25 cellular contexts compared by ENCODE assay signal in genomic region chr7:153400735-153401593, GRCh38.
DNase-seq lines count a peak whose midpoint lies in the region; ATAC-seq, FAIRE-seq and TF ChIP-seq lines count a peak whose summit lies in the region.
"Had no signal": no experiment of that assay in that cellular context is flagged by ENCODE, and none has a peak within 500 bp of the region (broad histone marks: within the 10 kb centered on the region; RNA-seq: fewer than 3 reads in every experiment).

No MANE protein-coding gene starts in this region.

- TF ChIP-seq RAD21 in HepG2 (CRISPR knock-in tag; IDR thresholded peaks at IDR 0.05), result no peak

- no peaks in the 10 kb centered on the region for H4K20me1 ChIP-seq in HepG2 (ENCODE audit: insufficient read depth, low read length)
- H4K20me1 ChIP-seq: BLaER1 had no signal

- H3K4ac ChIP-seq in neuronal stem cell (ENCODE audit: low read length), result no peak overlapping the region
- H3K4ac ChIP-seq in mesenchymal stem cell (ENCODE audit: low read depth in 1 of 2, low read length in 2 of 2), result no peak overlapping the region

- H2BK5ac ChIP-seq in neuronal stem cell (ENCODE audit: low read length), result no peak overlapping the region
- no peak overlapping the region for H2BK5ac ChIP-seq in mesenchymal stem cell (ENCODE audit: low read depth, low read length, poor library complexity, severe bottlenecking)

- WGBS in HepG2 (ENCODE audit: low lambda C conversion rate), result 10% methylated on average over 14 of the region's 19 CpGs
- 50% methylated on average over 9 of the region's 19 CpGs for WGBS in right lobe of liver (ENCODE audit: insufficient coverage, low coverage, low lambda C conversion rate, missing lambda C conversion rate)
- WGBS in neuronal stem cell (ENCODE audit: extremely low coverage in 2 of 2, insufficient read length in 2 of 2, insufficient replicate concordance in 1 of 2), 2 donors, result no CpG with 5 or more reads among the region's 19 CpGs
- WGBS in mesenchymal stem cell, result 81% methylated on average over 18 of the region's 19 CpGs

- H3K79me1 ChIP-seq in neuronal stem cell (ENCODE audit: low read depth, low read length) (no peaks in the 10 kb centered on the region), mesenchymal stem cell (replicated peaks; ENCODE audit: low read length, poor library complexity, severe bottlenecking) (no peaks in the 10 kb centered on the region)

- H4K8ac ChIP-seq in neuronal stem cell (ENCODE audit: low read depth, low read length) (no peak overlapping the region), mesenchymal stem cell (ENCODE audit: low read length) (no peak overlapping the region)

- no peak for FAIRE-seq in HepG2 (lab: Jason Lieb, UNC)
- FAIRE-seq: GM12878, GM12892, GM18507 had no signal

- DNase-seq in HepG2 (ENCODE audit: low spot score) (no peak), right lobe of liver (no peak), chondrocyte (ENCODE audit: low spot score) (no peak), neuronal stem cell (ENCODE audit: low spot score) (no peak), substantia nigra (lab: John Stamatoyannopoulos, UW) (no peak), mesenchymal stem cell (no peak)
- DNase-seq: ACHN; BE2C; C1 segment of cervical spinal cord; CD4-positive, alpha-beta memory T cell; CD4-positive, CD25-positive, alpha-beta regulatory T cell; CD8-positive, alpha-beta memory T cell; COR-L47; DMS 273 treated with DMSO at 0.1 percent for 48 hours; DMS53; DMS79; DND-41; EL; GDM1 had no signal

- H4K91ac ChIP-seq in neuronal stem cell (ENCODE audit: low read depth, low read length, poor library complexity) (no peak overlapping the region), mesenchymal stem cell (ENCODE audit: low read length) (no peak overlapping the region)

- TF ChIP-seq POLR2A in HepG2 (IDR thresholded peaks at IDR 0.05; ENCODE audit: insufficient read depth in 1 of 2, low read depth in 2 of 2, low read length in 2 of 2), result no peak
- no peak for TF ChIP-seq POLR2A in right lobe of liver (IDR thresholded peaks at IDR 0.05)

- intact Hi-C loops in HepG2 (cut with micrococcal nuclease; ENCODE audit: unreplicated experiment) (no loop called here), right lobe of liver (cut with DNase I) (no loop called here)

- no peak overlapping the region for H2BK120ac ChIP-seq in neuronal stem cell (ENCODE audit: low read depth, low read length)
- H2BK120ac ChIP-seq in mesenchymal stem cell (ENCODE audit: low read depth, low read length), result no peak overlapping the region

- H3K23ac ChIP-seq in neuronal stem cell (ENCODE audit: low read depth, low read length, poor library complexity) (peak overlapping the region; percentile 26), mesenchymal stem cell (ENCODE audit: low read length in 2 of 2) (no peak overlapping the region)

- H3K9me3 Mint-ChIP-seq in chondrocyte (ENCODE audit: low read depth), result peaks cover 77% of the 10 kb centered on the region

- H2BK15ac ChIP-seq in neuronal stem cell (ENCODE audit: low read length), result no peak overlapping the region
- no peak overlapping the region for H2BK15ac ChIP-seq in mesenchymal stem cell (ENCODE audit: low read depth, poor library complexity, severe bottlenecking)

- no peaks in the 10 kb centered on the region for H3K79me2 ChIP-seq in HepG2 (ENCODE audit: insufficient read depth, low read length)

- TF ChIP-seq CTCF in HepG2 (CRISPR knock-in tag; IDR thresholded peaks at IDR 0.05) (no peak), right lobe of liver (IDR thresholded peaks at IDR 0.05) (no peak), chondrocyte (IDR thresholded peaks at IDR 0.05) (no peak)

- TF ChIP-seq EP300 in HepG2 (IDR thresholded peaks at IDR 0.05; ENCODE audit: low read depth in 2 of 2, low read length in 2 of 2) (no peak), HepG2 (CRISPR knock-in tag; IDR thresholded peaks at IDR 0.05; ENCODE audit: borderline replicate concordance) (no peak)

- H3K4me3 ChIP-seq in HepG2 (replicated peaks in 1 of 3; ENCODE audit: insufficient read depth in 1 of 3, low read depth in 2 of 3, low read length in 3 of 3) (no peak overlapping the region), right lobe of liver (no peak overlapping the region), neuronal stem cell (ENCODE audit: low read length in 2 of 2) (no peak overlapping the region), mesenchymal stem cell (ENCODE audit: insufficient read depth in 1 of 2, low read depth in 1 of 2, low read length in 2 of 2) (no peak overlapping the region)
- H3K4me3 ChIP-seq: BLaER1, GM12878 had no signal

- no peaks in the 10 kb centered on the region for H3K36me3 Mint-ChIP-seq in chondrocyte (ENCODE audit: low read depth)
- H3K36me3 Mint-ChIP-seq: CD14-positive monocyte; CD4-positive, alpha-beta memory T cell; CD4-positive, CD25-positive, alpha-beta regulatory T cell; CD8-positive, alpha-beta memory T cell had no signal

- peaks cover 11% of the 10 kb centered on the region; the same call in 1 of the 2 replicates for H3K9me3 ChIP-seq in HepG2 (ENCODE audit: low read length)
- H3K9me3 ChIP-seq in right lobe of liver, result no peaks in the 10 kb centered on the region
- no peaks in the 10 kb centered on the region for H3K9me3 ChIP-seq in neuronal stem cell (replicated peaks in 1 of 2; ENCODE audit: control insufficient read depth in 2 of 2, insufficient read depth in 1 of 2, low read depth in 1 of 2, low read length in 2 of 2)
- H3K9me3 ChIP-seq in mesenchymal stem cell (ENCODE audit: control insufficient read depth, low read length), result peaks cover 18% of the 10 kb centered on the region
- H3K9me3 ChIP-seq: BE2C, BLaER1 had no signal

- no peak overlapping the region for H3K27ac ChIP-seq in HepG2 (ENCODE audit: extremely low read length, insufficient read depth, low read length)
- no peak overlapping the region for H3K27ac ChIP-seq in right lobe of liver
- H3K27ac ChIP-seq in neuronal stem cell (replicated peaks; ENCODE audit: low read length), result no peak overlapping the region
- H3K27ac ChIP-seq in substantia nigra (ENCODE audit: low read depth, low read length, poor library complexity, severe bottlenecking), result no peak overlapping the region
- H3K27ac ChIP-seq in mesenchymal stem cell (ENCODE audit: low read length, poor library complexity, severe bottlenecking), result no peak overlapping the region
- H3K27ac ChIP-seq: 22Rv1, BLaER1 had no signal

- no peaks in the 10 kb centered on the region for H3K36me3 ChIP-seq in HepG2 (replicated peaks in 1 of 2; ENCODE audit: control insufficient read depth in 1 of 2, insufficient read depth in 2 of 2, low read length in 2 of 2)
- H3K36me3 ChIP-seq in right lobe of liver, result no peaks in the 10 kb centered on the region
- H3K36me3 ChIP-seq in neuronal stem cell (replicated peaks in 1 of 2; ENCODE audit: control insufficient read depth in 2 of 2, insufficient read depth in 2 of 2, low read length in 2 of 2), result no peaks in the 10 kb centered on the region
- H3K36me3 ChIP-seq in mesenchymal stem cell (ENCODE audit: control insufficient read depth in 1 of 2, insufficient read depth in 2 of 2, low read depth in 1 of 2, low read length in 2 of 2), result no peaks in the 10 kb centered on the region
- H3K36me3 ChIP-seq: BE2C, BLaER1 had no signal

- no peaks in the 10 kb centered on the region for H3K4me1 ChIP-seq in HepG2 (ENCODE audit: insufficient read depth, low read length)
- no peaks in the 10 kb centered on the region for H3K4me1 ChIP-seq in right lobe of liver
- H3K4me1 ChIP-seq in neuronal stem cell (ENCODE audit: control insufficient read depth in 2 of 2, insufficient read depth in 1 of 2, low read depth in 1 of 2, low read length in 2 of 2), result peaks cover 0 to 14% of the 10 kb centered on the region in 2 donors
- H3K4me1 ChIP-seq in mesenchymal stem cell (ENCODE audit: control insufficient read depth, insufficient read depth, low read depth, low read length), result no peaks in the 10 kb centered on the region
- H3K4me1 ChIP-seq: BE2C, BLaER1 had no signal

- H3K18ac ChIP-seq in neuronal stem cell (ENCODE audit: low read length) (peak overlapping the region; percentile 29), mesenchymal stem cell (ENCODE audit: low read depth in 1 of 2, low read length in 2 of 2) (no peak overlapping the region)

- no peak overlapping the region for H3K4me3 Mint-ChIP-seq in chondrocyte (ENCODE audit: unreplicated experiment)
- H3K4me3 Mint-ChIP-seq: CD14-positive monocyte; CD4-positive, alpha-beta memory T cell; CD4-positive, CD25-positive, alpha-beta regulatory T cell; CD8-positive, alpha-beta memory T cell had no signal

- no peak overlapping the region for H2BK12ac ChIP-seq in neuronal stem cell (ENCODE audit: low read length)
- no peak overlapping the region for H2BK12ac ChIP-seq in mesenchymal stem cell (ENCODE audit: low read length in 2 of 2)

- H2AFZ ChIP-seq in HepG2 (ENCODE audit: low read length) (no peak overlapping the region), neuronal stem cell (ENCODE audit: low read length) (no peak overlapping the region), mesenchymal stem cell (ENCODE audit: low read depth, low read length) (no peak overlapping the region)

- H3K9ac ChIP-seq in HepG2 (ENCODE audit: insufficient read depth, low read depth, low read length) (no peak overlapping the region), neuronal stem cell (ENCODE audit: low read depth, low read length, poor library complexity) (no peak overlapping the region), mesenchymal stem cell (ENCODE audit: low read length) (no peak overlapping the region)
- H3K9ac ChIP-seq: BLaER1 had no signal

- H3K27ac Mint-ChIP-seq in chondrocyte (ENCODE audit: unreplicated experiment), result peak overlapping the region; percentile 36
- H3K27ac Mint-ChIP-seq: CD14-positive monocyte; CD4-positive, alpha-beta memory T cell; CD4-positive, CD25-positive, alpha-beta regulatory T cell; CD8-positive, alpha-beta memory T cell had no signal

- H3K14ac ChIP-seq in neuronal stem cell (ENCODE audit: low read length) (no peak overlapping the region), mesenchymal stem cell (ENCODE audit: low read length in 2 of 2) (no peak overlapping the region)

- ATAC-seq in HepG2, result no peak
- ATAC-seq in right lobe of liver, result no peak
- ATAC-seq: GM12878 had no signal

- POLR2A ChIA-PET in HepG2 (lab: Yijun Ruan, JAX), result no interaction called here

- no peaks in the 10 kb centered on the region for H3K4me1 Mint-ChIP-seq in chondrocyte (ENCODE audit: low read depth)
- H3K4me1 Mint-ChIP-seq: CD14-positive monocyte; CD4-positive, alpha-beta memory T cell; CD4-positive, CD25-positive, alpha-beta regulatory T cell; CD8-positive, alpha-beta memory T cell had no signal

- in situ Hi-C loops in HepG2 (cut with HindIII; ENCODE audit: extremely low pct_ligation_motif_present, low pct_unique_long_range_greater_than_20kb), result no loop called here

- no peaks in the 10 kb centered on the region for H3K27me3 Mint-ChIP-seq in chondrocyte (ENCODE audit: low read depth)
- H3K27me3 Mint-ChIP-seq: CD4-positive, alpha-beta memory T cell; CD4-positive, CD25-positive, alpha-beta regulatory T cell; CD8-positive, alpha-beta memory T cell had no signal

- H3K27me3 ChIP-seq in HepG2 (ENCODE audit: control insufficient read depth in 1 of 2, insufficient read depth in 2 of 2, low read length in 2 of 2) (no peaks in the 10 kb centered on the region), right lobe of liver (no peaks in the 10 kb centered on the region), neuronal stem cell (ENCODE audit: control insufficient read depth in 3 of 3, insufficient read depth in 3 of 3, low read depth in 1 of 3, low read length in 3 of 3) (no peaks in the 10 kb centered on the region), mesenchymal stem cell (ENCODE audit: control insufficient read depth in 1 of 2, insufficient read depth in 1 of 2, low read length in 2 of 2) (no peaks in the 10 kb centered on the region)
- H3K27me3 ChIP-seq: BLaER1 had no signal

- no TSS peak for BruUV-seq in HepG2 (replicated peaks; lab: Mats Ljungman, UMichigan)

- CTCF ChIA-PET in HepG2 (lab: Yijun Ruan, JAX; ENCODE audit: low intra/inter-chr PET ratio, low total read pairs), result no interaction called here

- H2AK5ac ChIP-seq in neuronal stem cell (ENCODE audit: low read depth, low read length), result no peak overlapping the region
- H2AK5ac ChIP-seq in mesenchymal stem cell (ENCODE audit: low read length, severe bottlenecking), result no peak overlapping the region

- no peak overlapping the region for H3K4me2 ChIP-seq in HepG2 (ENCODE audit: low read depth, low read length)
- no peak overlapping the region for H3K4me2 ChIP-seq in neuronal stem cell (ENCODE audit: insufficient read depth, low read length, poor library complexity, severe bottlenecking)
- H3K4me2 ChIP-seq in mesenchymal stem cell (ENCODE audit: low read length, poor library complexity, severe bottlenecking), result no peak overlapping the region
- H3K4me2 ChIP-seq: BLaER1 had no signal
